Comparison of ENCODE assay signal across 32 cellular contexts in genomic region chr2:181762848-181763247, GRCh38.
"Had no signal": no experiment of that assay in that cellular context is flagged by ENCODE, and none has a peak within 500 bp of the region (broad histone marks: within the 10 kb centered on the region; RNA-seq: fewer than 3 reads in every experiment).

No MANE protein-coding gene starts in this region.

- H3K4me3 ChIP-seq: adrenal gland, body of pancreas, breast epithelium had no signal

- H3K27me3 ChIP-seq: adrenal gland, body of pancreas, brain microvascular endothelial cell, breast epithelium had no signal

- H3K27ac ChIP-seq: adrenal gland, body of pancreas, brain microvascular endothelial cell, breast epithelium, VCaP had no signal

- DNase-seq: activated B cell treated with CpG ODN at 0.5 μM for 24 hours; activated CD4-positive, alpha-beta memory T cell treated with anti-CD3 and anti-CD28 coated beads for 36 hours; activated CD4-positive, alpha-beta T cell treated with anti-CD3 and anti-CD28 coated beads for 4 hours; activated CD4-positive, alpha-beta T cell treated with anti-CD3 and anti-CD28 coated beads, Interleukin-2, amount 10 ng/mL, durations not matched to agents 24 days and 14 days; activated CD4-positive, alpha-beta T cell treated with anti-CD3 and anti-CD28 coated beads, Interleukin-2, amount 50 U/mL, for 1 hour; activated CD4-positive, alpha-beta T cell treated with anti-CD3 and anti-CD28 coated beads, Interleukin-2, amount 50 U/mL, for 4 hours; activated CD4-positive, CD25-positive, alpha-beta regulatory T cell treated with anti-CD3 and anti-CD28 coated beads, Interleukin-2, amount 50 U/mL, for 72 hours; activated CD8-positive, alpha-beta memory T cell treated with anti-CD3 and anti-CD28 coated beads, Interleukin-2, amount 50 U/mL, for 4 hours; activated CD8-positive, alpha-beta T cell treated with anti-CD3 and anti-CD28 coated beads for 36 hours; activated effector memory CD4-positive, alpha-beta T cell treated with anti-CD3 and anti-CD28 coated beads, Interleukin-2, amount 50 U/mL, for 16 hours; activated gamma-delta T cell treated with Interleukin-2 at 50 U/mL for 16 hours; activated naive CD4-positive, alpha-beta T cell; activated naive CD4-positive, alpha-beta T cell treated with anti-CD3 and anti-CD28 coated beads for 36 hours; activated naive CD4-positive, alpha-beta T cell treated with anti-CD3 and anti-CD28 coated beads, Interleukin-2, amount 50 U/mL, for 16 hours; activated naive CD8-positive, alpha-beta T cell treated with anti-CD3 and anti-CD28 coated beads for 36 hours; activated T-cell treated with anti-CD3 and anti-CD28 coated beads for 4 hours; activated T-cell treated with anti-CD3 and anti-CD28 coated beads, Interleukin-2, amount 50 U/mL, for 1 hour; activated T-cell treated with anti-CD3 and anti-CD28 coated beads, Interleukin-2, amount 50 U/mL, for 4 hours; activated T-cell treated with anti-CD3 and anti-CD28 coated beads, Interleukin-2, amount 50 U/mL, for 72 hours; adrenal gland; amniotic stem cell; aorta; body of pancreas; brain microvascular endothelial cell; central memory CD4-positive, alpha-beta T cell; T-helper 1 cell; T-helper 2 cell; T-helper 9 cell had no signal

- H3K4me1 ChIP-seq: body of pancreas, breast epithelium had no signal

- H3K36me3 ChIP-seq: adrenal gland, brain microvascular endothelial cell, breast epithelium had no signal

- ATAC-seq: activated CD8-positive, alpha-beta T cell treated with anti-CD3 and anti-CD28 coated beads for 36 hours; activated naive CD4-positive, alpha-beta T cell treated with anti-CD3 and anti-CD28 coated beads, Interleukin-2, amount 50 U/mL, for 72 hours; activated T-cell treated with anti-CD3 and anti-CD28 coated beads, Interleukin-2, amount 50 U/mL, for 4 hours; activated T-cell treated with anti-CD3 and anti-CD28 coated beads, Interleukin-2, amount 50 U/mL, for 72 hours; activated T-helper 17 cell treated with anti-CD3 and anti-CD28 coated beads, Interleukin-2, amount 50 U/mL, for 72 hours; body of pancreas had no signal

- H3K9me3 ChIP-seq: adrenal gland, body of pancreas, breast epithelium had no signal
